ENCODE assay signal across 8 cellular contexts in genomic region chr18:9335255-9336045, GRCh38. TPM values are rescaled to one million over a fixed set of nuclear protein-coding genes. Genes with fewer than 3 reads are reported as not detected.
DNase-seq lines count a peak whose midpoint lies in the region; ATAC-seq, FAIRE-seq and TF ChIP-seq lines count a peak whose summit lies in the region.

No MANE protein-coding gene starts in this region.

- no peak for TF ChIP-seq CTCF in DND-41 (IDR thresholded peaks at IDR 0.05; ENCODE audit: borderline replicate concordance, extremely low read depth, low read length, poor library complexity, severe bottlenecking)
- TF ChIP-seq CTCF in astrocyte (IDR thresholded peaks at IDR 0.05; ENCODE audit: insufficient read depth, low read depth, low read length): no peak
- TF ChIP-seq CTCF in liver (IDR thresholded peaks at IDR 0.05; ENCODE audit: low read depth, low read length, missing input control): no peak
- no peak for TF ChIP-seq CTCF in tibial nerve (IDR thresholded peaks at IDR 0.05)

- H3K4me2 ChIP-seq in DND-41 (ENCODE audit: insufficient read depth, low read length) (peak overlapping the region; percentile 68), astrocyte (ENCODE audit: low read length) (peak overlapping the region; percentile 84)

- peak; percentile 9 for FAIRE-seq in astrocyte (lab: Jason Lieb, UNC)

- H3K4me3 Mint-ChIP-seq in astrocyte (ENCODE audit: unreplicated experiment): peak overlapping the region; percentile 93

- TF ChIP-seq RAD21 in liver (IDR thresholded peaks at IDR 0.05): no peak

- H3K27ac ChIP-seq in DND-41 (ENCODE audit: low read length): peak overlapping the region; percentile 3; the same call in 1 of the 2 replicates
- H3K27ac ChIP-seq in HUES48 (ENCODE audit: low read depth, low read length): peak overlapping the region; percentile 35
- peak overlapping the region; percentile 78 for H3K27ac ChIP-seq in astrocyte (ENCODE audit: low read depth, low read length)
- peak overlapping the region; percentile 46 to 57 for H3K27ac ChIP-seq in liver (ENCODE audit: low read depth in 1 of 2, low read length in 2 of 2)
- peak overlapping the region; percentile 53 to 92 (median 82) for H3K27ac ChIP-seq in tibial nerve

- H3K36me3 Mint-ChIP-seq in astrocyte (ENCODE audit: low read depth, unreplicated experiment): peaks cover 3% of the 10 kb centered on the region

- peak overlapping the region; percentile 66 for H3K27ac Mint-ChIP-seq in astrocyte (ENCODE audit: unreplicated experiment)

- peak overlapping the region; percentile 53 for H2AFZ ChIP-seq in DND-41 (ENCODE audit: low read depth, low read length)
- H2AFZ ChIP-seq in astrocyte (ENCODE audit: low read depth, low read length): peak overlapping the region; percentile 79

- H3K9me3 ChIP-seq in DND-41 (ENCODE audit: insufficient read depth, low read length, severe bottlenecking): no peaks in the 10 kb centered on the region
- no peaks in the 10 kb centered on the region for H3K9me3 ChIP-seq in HUES48 (ENCODE audit: control insufficient read depth, insufficient read depth, low read length)
- no peaks in the 10 kb centered on the region for H3K9me3 ChIP-seq in astrocyte (ENCODE audit: insufficient read depth, low read depth, low read length)
- no peaks in the 10 kb centered on the region for H3K9me3 ChIP-seq in liver (ENCODE audit: control insufficient read depth in 4 of 4, low read length in 3 of 4)
- H3K9me3 ChIP-seq in tibial nerve: no peaks in the 10 kb centered on the region

- DNase-seq in DND-41: peak; percentile 41
- no peak for DNase-seq in astrocyte (ENCODE audit: low read depth)
- no peak for DNase-seq in tibial nerve (ENCODE audit: low spot score in 2 of 2)
- DNase-seq in midbrain (lab: John Stamatoyannopoulos, UW): no peak
- no peak for DNase-seq in stimulated activated CD4-positive, alpha-beta T cell treated with anti-CD3 and anti-CD28 coated beads, Interleukin-2, amount 100 ng/mL, for 24 hours

- H4K20me1 ChIP-seq in DND-41 (ENCODE audit: insufficient read depth, low read length) (no peaks in the 10 kb centered on the region), astrocyte (ENCODE audit: insufficient read depth, low read length) (peaks cover 1% of the 10 kb centered on the region)

- TF ChIP-seq POLR2A in tibial nerve (IDR thresholded peaks at IDR 0.05): no peak

- H3K27me3 ChIP-seq in DND-41 (ENCODE audit: insufficient read depth, low read length, poor library complexity): peaks cover 3% of the 10 kb centered on the region
- peaks cover 16% of the 10 kb centered on the region for H3K27me3 ChIP-seq in HUES48 (ENCODE audit: control insufficient read depth, insufficient read depth, low read length)
- H3K27me3 ChIP-seq in astrocyte (ENCODE audit: insufficient read depth, low read length): no peaks in the 10 kb centered on the region
- no peaks in the 10 kb centered on the region for H3K27me3 ChIP-seq in liver (ENCODE audit: control insufficient read depth in 4 of 4, insufficient read depth in 4 of 4, low read length in 3 of 4)
- H3K27me3 ChIP-seq in tibial nerve: no peaks in the 10 kb centered on the region

- WGBS in liver: 34% methylated on average over 21 of the region's 21 CpGs
- WGBS in tibial nerve, 2 donors: 9 to 10% methylated on average over 21 of the region's 21 CpGs

- peak overlapping the region; percentile 77 for H3K9ac ChIP-seq in DND-41 (ENCODE audit: low read depth, low read length)
- H3K9ac ChIP-seq in HUES48 (ENCODE audit: low read depth, low read length): no peak overlapping the region
- H3K9ac ChIP-seq in astrocyte (ENCODE audit: low read length): peak overlapping the region; percentile 83
- H3K9ac ChIP-seq in liver (ENCODE audit: low read depth in 1 of 2, low read length in 2 of 2): peak overlapping the region in 1 of 2 donors; percentile 59

- peaks cover 10% of the 10 kb centered on the region for H3K4me1 Mint-ChIP-seq in astrocyte (ENCODE audit: low read depth, unreplicated experiment)

- H3K27me3 Mint-ChIP-seq in astrocyte (ENCODE audit: low read depth, unreplicated experiment): no peaks in the 10 kb centered on the region

- H3K9me3 Mint-ChIP-seq in astrocyte (ENCODE audit: unreplicated experiment): peaks cover 3% of the 10 kb centered on the region

- peaks cover 38% of the 10 kb centered on the region for H3K4me1 ChIP-seq in DND-41 (ENCODE audit: insufficient read depth, low read length)
- peaks cover 10% of the 10 kb centered on the region for H3K4me1 ChIP-seq in HUES48 (ENCODE audit: control insufficient read depth, insufficient read depth, low read length)
- peaks cover 8% of the 10 kb centered on the region for H3K4me1 ChIP-seq in astrocyte (ENCODE audit: insufficient read depth, low read length)
- H3K4me1 ChIP-seq in liver (ENCODE audit: control insufficient read depth in 4 of 4, insufficient read depth in 4 of 4, low read length in 3 of 4): peaks cover 0 to 14% (median 11%) of the 10 kb centered on the region in 4 donors
- H3K4me1 ChIP-seq in tibial nerve: peaks cover 0 to 28% (median 8%) of the 10 kb centered on the region in 4 donors

- no peak for TF ChIP-seq EP300 in tibial nerve (IDR thresholded peaks at IDR 0.05)

- ATAC-seq in DND-41 (ENCODE audit: insufficient read depth, low read depth) (peak; percentile 60), HG03460 (IDR thresholded peaks at IDR 0.05; ENCODE audit: unreplicated experiment) (no peak)

- peak overlapping the region; percentile 30 to 61; a peak in 3 of 4 replicates for H3K4me3 ChIP-seq in DND-41 (ENCODE audit: low read depth in 1 of 2, low read length in 2 of 2)
- H3K4me3 ChIP-seq in HUES48 (ENCODE audit: low read depth, low read length): peak overlapping the region; percentile 79
- peak overlapping the region; percentile 72 for H3K4me3 ChIP-seq in astrocyte (ENCODE audit: insufficient read depth, low read depth, low read length)
- peak overlapping the region; percentile 56 to 96 (median 73) for H3K4me3 ChIP-seq in liver (ENCODE audit: low read depth in 1 of 3, low read length in 3 of 3)
- H3K4me3 ChIP-seq in tibial nerve: peak overlapping the region; percentile 72 to 81 (median 76)

- H3K36me3 ChIP-seq in DND-41 (ENCODE audit: insufficient read depth, low read length) (peaks cover 13% of the 10 kb centered on the region; the same call in 1 of the 2 replicates), HUES48 (ENCODE audit: control insufficient read depth, insufficient read depth, low read length) (peaks cover 23% of the 10 kb centered on the region), astrocyte (ENCODE audit: insufficient read depth, low read length) (peaks cover 8% of the 10 kb centered on the region), liver (ENCODE audit: control insufficient read depth in 4 of 4, insufficient read depth in 3 of 4, low read depth in 1 of 4, low read length in 3 of 4) (no peaks in the 10 kb centered on the region), tibial nerve (peaks cover 0 to 27% (median 0%) of the 10 kb centered on the region in 3 donors)

- H3K79me2 ChIP-seq in DND-41 (ENCODE audit: insufficient read depth, low read length) (peaks cover 3% of the 10 kb centered on the region; the same call in 1 of the 2 replicates), astrocyte (ENCODE audit: insufficient read depth, low read length) (peaks cover 39% of the 10 kb centered on the region)

TF ChIP-seq in liver, 16 proteins besides CTCF, POLR2A, EP300 and RAD21:
- no peak for TF ChIP-seq RXRA (IDR thresholded peaks at IDR 0.05)
- no peak for TF ChIP-seq TAF1 (conservative IDR thresholded peaks at IDR 0.05)
- no peak for TF ChIP-seq JUND (IDR thresholded peaks at IDR 0.05)
- no peak for TF ChIP-seq FOXA1 (IDR thresholded peaks at IDR 0.05)
- no peak for TF ChIP-seq GABPA (IDR thresholded peaks at IDR 0.05 in 1 of 2, conservative IDR thresholded peaks at IDR 0.05 in 1 of 2)
- no peak for TF ChIP-seq HNF4G (IDR thresholded peaks at IDR 0.05)
- TF ChIP-seq REST (IDR thresholded peaks at IDR 0.05): no peak
- no peak for TF ChIP-seq HNF4A (conservative IDR thresholded peaks at IDR 0.05)

RNA-seq across cellular contexts. Expression of gene TWSG1, which starts 0.9 kb away (rescaled TPM):
- total RNA-seq in astrocyte (44.7 and 48.4 TPM in 2 replicates), liver (10 to 100 TPM in 1 of 2 donors, 1 to 10 TPM in 1; 6.7 to 11.1 TPM), tibial nerve (10 to 100 TPM; 33.3 to 64.9 (median 56.9) TPM)
- 1 to 10 TPM; 3.9 to 4.2 TPM for polyA plus RNA-seq in liver

Comparison
In these comparisons a context has a peak if more than half of its experiments do, and no peak if none do; other contexts are left out.
1. H3K27ac ChIP-seq: peak in every context shown above with its lines; median percentile 82 in tibial nerve; 78 in astrocyte; 52 in liver; 35 in HUES48; 3 in DND-41.